ENCODE assay signal across 9 cellular contexts in the genomic region with DNA sequence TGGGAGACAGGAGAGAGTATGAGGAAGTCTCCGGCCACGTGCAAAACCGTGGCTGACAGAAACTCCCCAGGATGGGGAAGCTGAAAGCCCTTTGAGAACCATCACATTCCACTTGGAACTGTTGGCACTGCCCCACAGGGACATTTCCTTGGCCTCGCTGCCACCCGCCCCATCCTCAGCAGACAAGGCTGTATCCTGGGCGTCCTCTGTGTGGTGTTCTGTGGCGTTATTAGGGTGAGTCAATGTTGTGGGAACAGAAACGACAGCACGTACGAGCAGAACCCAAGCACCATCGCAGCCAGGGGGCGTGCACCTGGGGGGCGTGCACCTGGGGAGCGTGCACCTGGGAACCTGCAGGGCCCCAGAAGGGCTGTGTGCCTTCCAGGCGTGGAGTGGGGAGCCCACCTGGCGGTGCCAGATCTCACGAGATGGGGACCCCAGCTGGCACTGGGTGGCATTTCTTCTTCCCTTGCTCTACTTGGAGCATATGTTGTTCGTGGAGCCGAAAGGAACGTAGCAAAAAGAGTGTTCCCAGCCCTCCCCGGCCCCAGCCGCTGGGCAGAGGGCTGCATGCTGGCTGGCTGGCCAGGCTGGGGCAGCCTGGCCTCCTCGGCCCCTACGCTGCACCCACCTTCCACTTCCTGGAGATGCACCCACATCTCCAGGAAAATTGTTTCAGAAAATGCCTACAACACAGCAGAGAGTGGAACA. TPM values are rescaled to one million over a fixed set of nuclear protein-coding genes. Genes with fewer than 3 reads are reported as not detected.
DNase-seq lines count a peak whose midpoint lies in the region; ATAC-seq and TF ChIP-seq lines count a peak whose summit lies in the region.
"Had no signal": no experiment of that assay in that cellular context is flagged by ENCODE, and none has a peak within 500 bp of the region (broad histone marks: within the 10 kb centered on the region; RNA-seq: fewer than 3 reads in every experiment).

No MANE protein-coding gene starts in this region.

- no peak overlapping the region for H2AK5ac ChIP-seq in H9 (ENCODE audit: insufficient read length, low read length)

- H3K56ac ChIP-seq in H9 (ENCODE audit: insufficient read length, low read depth, low read length): no peak overlapping the region

- H3K4me1 ChIP-seq in H9 (ENCODE audit: insufficient read depth, low read length) (no peaks in the 10 kb centered on the region), lower lobe of right lung (peaks cover 7% of the 10 kb centered on the region)

- CTCF ChIA-PET in CD4-positive, alpha-beta T cell (lab: Charles Lee): interaction anchor here (0.7 kb wide), 1 partner anchor 45 kb away, joined by 4 read pairs; no protein-coding TSS in a partner anchor

- no peak for DNase-seq in CD4-positive, alpha-beta T cell
- no peak for DNase-seq in H9
- no peak for DNase-seq in lower lobe of right lung
- no peak for DNase-seq in NOMO-1 treated with DMSO at 0.1 percent for 48 hours (lab: John Stamatoyannopoulos, UW; ENCODE audit: unreplicated experiment)
- DNase-seq in occipital lobe (lab: John Stamatoyannopoulos, UW): no peak
- no peak for DNase-seq in OCI-M2 (lab: John Stamatoyannopoulos, UW; ENCODE audit: unreplicated experiment)

- H3K23ac ChIP-seq in H9 (ENCODE audit: insufficient read length, low read depth, low read length): no peak overlapping the region

- WGBS in H9 (ENCODE audit: extremely low coverage, insufficient read length, low lambda C conversion rate): no CpG with 5 or more reads among the region's 24 CpGs

- no peaks in the 10 kb centered on the region for H3K36me3 Mint-ChIP-seq in CD4-positive, alpha-beta T cell (ENCODE audit: low read depth)
- H3K36me3 Mint-ChIP-seq in H9 (ENCODE audit: insufficient read depth in 1 of 3, low read depth in 3 of 3): no peaks in the 10 kb centered on the region
- H3K36me3 Mint-ChIP-seq in activated T-helper 17 cell treated with anti-CD3 and anti-CD28 coated beads, Interleukin-2, amount 50 U/mL, for 72 hours (ENCODE audit: low read depth): no peaks in the 10 kb centered on the region
- H3K36me3 Mint-ChIP-seq: mesothelial cell of epicardium had no signal

- H2BK12ac ChIP-seq in H9 (ENCODE audit: insufficient read length, low read depth, low read length): no peak overlapping the region

- peak; percentile 63 for ATAC-seq in CD4-positive, alpha-beta T cell (ENCODE audit: poor library complexity)
- peak; percentile 46 for ATAC-seq in activated T-helper 17 cell treated with anti-CD3 and anti-CD28 coated beads, Interleukin-2, amount 50 U/mL, for 72 hours (replicated peaks)
- ATAC-seq in lower lobe of right lung: peak; percentile 45 to 69
- ATAC-seq in HG02642 (IDR thresholded peaks at IDR 0.05; ENCODE audit: poor library complexity, unreplicated experiment): no peak

- H3K4ac ChIP-seq in H9 (ENCODE audit: low read depth, low read length): no peak overlapping the region

- H3K9me3 ChIP-seq in CD4-positive, alpha-beta T cell (ENCODE audit: control insufficient read depth, low read length): no peaks in the 10 kb centered on the region
- H3K9me3 ChIP-seq in H9 (ENCODE audit: control insufficient read depth, low read depth, low read length): no peaks in the 10 kb centered on the region
- no peaks in the 10 kb centered on the region for H3K9me3 ChIP-seq in lower lobe of right lung

- peaks cover 5% of the 10 kb centered on the region for H3K4me1 Mint-ChIP-seq in CD4-positive, alpha-beta T cell (ENCODE audit: low read depth)
- H3K4me1 Mint-ChIP-seq in H9: peaks cover 11 to 19% of the 10 kb centered on the region in 2 experiments
- H3K4me1 Mint-ChIP-seq in activated T-helper 17 cell treated with anti-CD3 and anti-CD28 coated beads, Interleukin-2, amount 50 U/mL, for 72 hours: no peaks in the 10 kb centered on the region

- H3T11ph ChIP-seq in H9 (ENCODE audit: low read length): no peak overlapping the region

- intact Hi-C loops in CD4-positive, alpha-beta T cell (cut with DNase I, micrococcal nuclease): no loop called here
- intact Hi-C loops in lower lobe of right lung (cut with DNase I): no loop called here

- no peak overlapping the region for H2BK5ac ChIP-seq in H9 (ENCODE audit: insufficient read length, low read length)

- H2AFZ ChIP-seq in H9 (ENCODE audit: low read length): no peak overlapping the region

- H3K4me3 ChIP-seq in lower lobe of right lung: no peak overlapping the region

- no peak overlapping the region for H3K9ac ChIP-seq in H9 (ENCODE audit: extremely low read depth, insufficient read length, low read length)

- no peak overlapping the region for H2BK120ac ChIP-seq in H9 (ENCODE audit: low read depth, low read length, poor library complexity, severe bottlenecking)

- H3K9me3 Mint-ChIP-seq in CD4-positive, alpha-beta T cell: no peaks in the 10 kb centered on the region
- H3K9me3 Mint-ChIP-seq in H9: no peaks in the 10 kb centered on the region
- H3K9me3 Mint-ChIP-seq in activated T-helper 17 cell treated with anti-CD3 and anti-CD28 coated beads, Interleukin-2, amount 50 U/mL, for 72 hours: no peaks in the 10 kb centered on the region
- H3K9me3 Mint-ChIP-seq: mesothelial cell of epicardium had no signal

- H3K18ac ChIP-seq in H9 (ENCODE audit: insufficient read length, low read depth, low read length): no peak overlapping the region

- no peaks in the 10 kb centered on the region for H4K20me1 ChIP-seq in H9 (ENCODE audit: control insufficient read depth, insufficient read depth, insufficient read length)

- no peaks in the 10 kb centered on the region for H3K79me1 ChIP-seq in H9 (ENCODE audit: insufficient read depth, low read depth, low read length, poor library complexity, severe bottlenecking)

- H3K27ac ChIP-seq in CD4-positive, alpha-beta T cell (ENCODE audit: low read depth, low read length): no peak overlapping the region
- no peak overlapping the region for H3K27ac ChIP-seq in H9 (ENCODE audit: insufficient read length, low read depth, low read length)
- H3K27ac ChIP-seq in lower lobe of right lung: peak overlapping the region; percentile 26

- H3K27me3 ChIP-seq in CD4-positive, alpha-beta T cell (ENCODE audit: control insufficient read depth, insufficient read depth, low read length): no peaks in the 10 kb centered on the region
- H3K27me3 ChIP-seq in H9 (ENCODE audit: insufficient read depth, low read length) (no peaks in the 10 kb centered on the region; the same call in 1 of the 2 replicates), lower lobe of right lung (ENCODE audit: low read depth) (no peaks in the 10 kb centered on the region)

- POLR2A ChIA-PET in CD4-positive, alpha-beta T cell (lab: Charles Lee): no interaction called here

- H3K79me2 ChIP-seq in H9 (ENCODE audit: insufficient read depth, low read length): no peaks in the 10 kb centered on the region

- H4K91ac ChIP-seq in H9 (ENCODE audit: insufficient read length, low read depth, low read length): no peak overlapping the region

- H3K4me2 ChIP-seq in H9 (ENCODE audit: insufficient read depth, insufficient read length, low read length): no peak overlapping the region

- no peak for TF ChIP-seq CTCF in CD4-positive, alpha-beta T cell (IDR thresholded peaks at IDR 0.05)
- TF ChIP-seq CTCF in H9 (conservative IDR thresholded peaks at IDR 0.05): peak; percentile 47
- TF ChIP-seq CTCF in lower lobe of right lung (IDR thresholded peaks at IDR 0.05): no peak

- no peak overlapping the region for H3K14ac ChIP-seq in H9 (ENCODE audit: insufficient read depth, low read length)

- H4K8ac ChIP-seq in H9 (replicated peaks; ENCODE audit: insufficient read length, low read depth, low read length): no peak overlapping the region

- no peak overlapping the region for H2BK20ac ChIP-seq in H9 (ENCODE audit: low read depth, low read length, poor library complexity, severe bottlenecking)

- no peaks in the 10 kb centered on the region for H3K36me3 ChIP-seq in lower lobe of right lung

- no peak overlapping the region for H4K5ac ChIP-seq in H9 (ENCODE audit: insufficient read length, low read depth, low read length)

- no peaks in the 10 kb centered on the region for H3K23me2 ChIP-seq in H9 (ENCODE audit: insufficient read length, low read depth, low read length, poor library complexity, severe bottlenecking)

- no peaks in the 10 kb centered on the region for H3K27me3 Mint-ChIP-seq in CD4-positive, alpha-beta T cell
- peaks cover 22% of the 10 kb centered on the region for H3K27me3 Mint-ChIP-seq in H9 (ENCODE audit: low read depth)
- H3K27me3 Mint-ChIP-seq in activated T-helper 17 cell treated with anti-CD3 and anti-CD28 coated beads, Interleukin-2, amount 50 U/mL, for 72 hours: no peaks in the 10 kb centered on the region

- H3K4me3 Mint-ChIP-seq in CD4-positive, alpha-beta T cell: no peak overlapping the region
- H3K4me3 Mint-ChIP-seq in H9: no peak overlapping the region
- H3K4me3 Mint-ChIP-seq in activated T-helper 17 cell treated with anti-CD3 and anti-CD28 coated beads, Interleukin-2, amount 50 U/mL, for 72 hours: peak overlapping the region; percentile 21
- H3K4me3 Mint-ChIP-seq: mesothelial cell of epicardium had no signal

- no peak overlapping the region for H2BK15ac ChIP-seq in H9 (ENCODE audit: low read depth, low read length)

- H3K27ac Mint-ChIP-seq in CD4-positive, alpha-beta T cell: no peak overlapping the region
- peak overlapping the region in 1 of 3 experiments; percentile 55; a peak in 1 of 7 replicates for H3K27ac Mint-ChIP-seq in H9
- H3K27ac Mint-ChIP-seq in activated T-helper 17 cell treated with anti-CD3 and anti-CD28 coated beads, Interleukin-2, amount 50 U/mL, for 72 hours: no peak overlapping the region
- H3K27ac Mint-ChIP-seq: mesothelial cell of epicardium had no signal

RNA-seq across cellular contexts. Expression of a gene that starts 35.4 kb away (rescaled TPM):
- under 1 TPM; 0.34 to 0.38 TPM for total RNA-seq in CD4-positive, alpha-beta T cell
- total RNA-seq in H9 (2021) (0.55 and 0.68 TPM in 2 replicates), lower lobe of right lung (21.8 TPM), occipital lobe (0.62 TPM)
- under 1 TPM; 0.15 to 0.40 TPM for total RNA-seq in activated T-helper 17 cell treated with anti-CD3 and anti-CD28 coated beads, Interleukin-2, amount 50 U/mL, for 72 hours

Comparison
In these comparisons a context has a peak if more than half of its experiments do, and no peak if none do; other contexts are left out.
1. RNA of a gene that starts 35.4 kb away (total RNA-seq): 21.8 TPM in lower lobe of right lung (single experiment); 0.55 to 0.68 TPM in H9, 0.62 TPM in occipital lobe (single experiment), 0.15 to 0.40 TPM in activated T-helper 17 cell treated with anti-CD3 and anti-CD28 coated beads, Interleukin-2, amount 50 U/mL, for 72 hours and 0.34 to 0.38 TPM in CD4-positive, alpha-beta T cell; every median in the first group is over 10 times any median in the second.